18 cellular contexts compared by ENCODE assay signal in the genomic region with DNA sequence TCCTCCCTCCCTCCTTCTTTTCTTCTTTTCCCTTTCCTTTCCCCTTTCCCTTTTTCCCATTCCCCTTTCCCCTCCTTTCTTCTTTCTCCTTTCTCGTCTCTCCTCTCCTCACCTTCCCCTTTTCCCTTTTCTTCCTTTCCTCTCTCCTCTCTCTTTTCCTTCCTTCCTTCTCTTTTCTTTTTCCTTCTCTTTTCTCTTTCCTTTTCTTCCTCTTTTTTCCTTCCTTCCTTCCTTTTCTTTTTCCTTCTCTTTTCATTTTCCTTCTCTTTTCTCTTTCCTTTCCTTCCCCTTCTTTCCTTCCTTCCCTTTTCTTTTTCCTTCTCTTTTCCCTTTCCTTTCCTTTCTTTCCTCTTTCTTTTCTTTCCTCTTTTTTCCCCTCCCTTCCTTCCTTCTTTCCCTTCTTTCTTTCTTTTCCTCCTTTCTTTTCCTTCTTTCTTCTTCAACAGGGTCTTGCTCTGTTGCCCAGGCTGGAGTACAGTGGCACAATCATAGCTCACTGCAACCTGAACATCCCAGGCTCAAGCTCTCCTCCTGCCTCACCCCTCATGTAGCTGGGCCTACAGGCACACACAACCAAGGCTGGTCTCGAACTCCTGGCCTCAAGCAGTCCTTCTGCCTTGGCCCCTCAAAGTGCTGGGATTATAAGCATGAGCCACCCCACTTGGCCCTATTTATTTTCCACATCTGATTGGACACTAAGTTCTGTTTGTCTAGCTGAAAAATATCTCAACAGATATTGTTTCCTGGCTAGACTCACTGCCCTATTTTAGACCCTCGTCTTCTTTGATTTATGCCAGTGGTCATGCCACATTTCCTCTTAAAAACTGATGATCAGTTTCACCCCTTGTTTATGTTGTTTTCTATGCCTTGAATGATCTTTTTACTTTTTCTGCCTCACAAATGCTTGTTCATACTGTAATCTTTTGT. TPM values are rescaled to one million over a fixed set of nuclear protein-coding genes. Genes with fewer than 3 reads are reported as not detected.
DNase-seq lines count a peak whose midpoint lies in the region; ATAC-seq and TF ChIP-seq lines count a peak whose summit lies in the region.
"Had no signal": no experiment of that assay in that cellular context is flagged by ENCODE, and none has a peak within 500 bp of the region (broad histone marks: within the 10 kb centered on the region; RNA-seq: fewer than 3 reads in every experiment).

No MANE protein-coding gene starts in this region.

- H3K27ac ChIP-seq in mammary epithelial cell (ENCODE audit: insufficient read depth, low read depth, low read length), result no peak overlapping the region
- H3K27ac ChIP-seq in lower lobe of right lung, result peak overlapping the region; percentile 12
- H3K27ac ChIP-seq in upper lobe of right lung, result peak overlapping the region; percentile 26
- H3K27ac ChIP-seq: Peyer's patch had no signal

- no peak overlapping the region for H2AFZ ChIP-seq in mammary epithelial cell (ENCODE audit: low read depth, low read length)

- no peaks in the 10 kb centered on the region for H3K9me3 Mint-ChIP-seq in MCF 10A (ENCODE audit: unreplicated experiment)
- H3K9me3 Mint-ChIP-seq in WTC11, result peaks cover 3% of the 10 kb centered on the region; the same call in 1 of the 2 replicates
- H3K9me3 Mint-ChIP-seq in stimulated activated naive CD8-positive, alpha-beta T cell treated with anti-CD3 and anti-CD28 coated beads, Interleukin-15, amount 100 ng/mL, for 72 hours, result no peaks in the 10 kb centered on the region
- H3K9me3 Mint-ChIP-seq: CD4-positive, alpha-beta T cell had no signal

- BruUV-seq in MCF 10A (replicated peaks; lab: Mats Ljungman, UMichigan) (no TSS peak), mammary epithelial cell (replicated peaks; lab: Mats Ljungman, UMichigan) (no TSS peak)

- 100% methylated on average over 2 of the region's 3 CpGs for WGBS in mammary epithelial cell (ENCODE audit: low coverage, missing lambda C conversion rate)

- H3K4me3 Mint-ChIP-seq in MCF 10A (ENCODE audit: unreplicated experiment) (no peak overlapping the region), WTC11 (no peak overlapping the region)
- H3K4me3 Mint-ChIP-seq in stimulated activated naive CD8-positive, alpha-beta T cell treated with anti-CD3 and anti-CD28 coated beads, Interleukin-15, amount 100 ng/mL, for 72 hours, result no peak overlapping the region
- H3K4me3 Mint-ChIP-seq: CD4-positive, alpha-beta T cell had no signal

- H3K4me1 ChIP-seq in mammary epithelial cell (ENCODE audit: insufficient read depth, low read length), result peaks cover 41% of the 10 kb centered on the region
- H3K4me1 ChIP-seq in lower lobe of right lung, result peaks cover 72% of the 10 kb centered on the region
- peaks cover 80% of the 10 kb centered on the region for H3K4me1 ChIP-seq in upper lobe of right lung

- H3K9me3 ChIP-seq in mammary epithelial cell (replicated peaks; ENCODE audit: insufficient read depth, low read length) (no peaks in the 10 kb centered on the region), lower lobe of right lung (no peaks in the 10 kb centered on the region), upper lobe of right lung (no peaks in the 10 kb centered on the region)
- H3K9me3 ChIP-seq: Peyer's patch had no signal

- H3K27me3 Mint-ChIP-seq in MCF 10A (ENCODE audit: insufficient read depth, unreplicated experiment) (no peaks in the 10 kb centered on the region), WTC11 (ENCODE audit: low read depth) (no peaks in the 10 kb centered on the region)
- H3K27me3 Mint-ChIP-seq in stimulated activated naive CD8-positive, alpha-beta T cell treated with anti-CD3 and anti-CD28 coated beads, Interleukin-15, amount 100 ng/mL, for 72 hours, result peaks cover 10% of the 10 kb centered on the region

- CTCF ChIA-PET in MCF 10A (lab: Yijun Ruan, JAX) (no interaction called here), mammary epithelial cell (lab: Charles Lee; ENCODE audit: low non-redundant PET) (no interaction called here), WTC11 (lab: Charles Lee) (no interaction called here)

- H3K4me1 Mint-ChIP-seq in MCF 10A (ENCODE audit: insufficient read depth, unreplicated experiment) (peaks cover 50% of the 10 kb centered on the region), WTC11 (peaks cover 73% of the 10 kb centered on the region)
- no peaks in the 10 kb centered on the region for H3K4me1 Mint-ChIP-seq in stimulated activated naive CD8-positive, alpha-beta T cell treated with anti-CD3 and anti-CD28 coated beads, Interleukin-15, amount 100 ng/mL, for 72 hours

- H3K4me2 ChIP-seq in mammary epithelial cell (ENCODE audit: insufficient read depth, low read depth, low read length), result no peak overlapping the region

- H3K36me3 Mint-ChIP-seq in MCF 10A (ENCODE audit: insufficient read depth, unreplicated experiment), result no peaks in the 10 kb centered on the region
- H3K36me3 Mint-ChIP-seq in WTC11, result peaks cover 3% of the 10 kb centered on the region; the same call in 1 of the 2 replicates

- no peak for DNase-seq in MCF 10A (ENCODE audit: unreplicated experiment)
- DNase-seq in mammary epithelial cell, result no peak
- no peak for DNase-seq in WTC11 (ENCODE audit: low spot score)
- no peak for DNase-seq in lower lobe of right lung
- DNase-seq in upper lobe of right lung, result no peak
- no peak for DNase-seq in sciatic nerve (ENCODE audit: low spot score)
- DNase-seq in stimulated activated naive CD8-positive, alpha-beta T cell treated with anti-CD3 and anti-CD28 coated beads, Interleukin-15, amount 100 ng/mL, for 72 hours, result no peak
- DNase-seq: CD4-positive, alpha-beta T cell; DMS79 treated with DMSO at 0.1 percent for 48 hours; GOT3; Kasumi-1; NCI-H1930; NCI-H2171; NCI-H446 treated with DMSO at 0.1 percent for 48 hours; NCI-H774; Peyer's patch; SHP77 had no signal

- in situ Hi-C loops in mammary epithelial cell (cut with MboI; ENCODE audit: low sequenced_read_pairs in 2 of 2), result no loop called here

- ATAC-seq in WTC11, result no peak
- no peak for ATAC-seq in lower lobe of right lung
- ATAC-seq in upper lobe of right lung, result no peak
- ATAC-seq in sciatic nerve, result no peak
- ATAC-seq in SK-N-SH treated with all-trans-retinoic acid at 6 μM for 48 hours, result no peak
- no peak for ATAC-seq in stimulated activated naive CD8-positive, alpha-beta T cell treated with anti-CD3 and anti-CD28 coated beads, Interleukin-15, amount 100 ng/mL, for 72 hours

- no peak overlapping the region for H3K9ac ChIP-seq in mammary epithelial cell (ENCODE audit: insufficient read depth, low read length)

- intact Hi-C loops in MCF 10A (cut with micrococcal nuclease), result no loop called here
- intact Hi-C loops in mammary epithelial cell (cut with micrococcal nuclease), result no loop called here
- intact Hi-C loops in lower lobe of right lung (cut with DNase I), result no loop called here
- intact Hi-C loops in upper lobe of right lung (cut with DNase I), result no loop called here
- intact Hi-C loops in sciatic nerve (cut with DNase I), result no loop called here

- dilution Hi-C loops in mammary epithelial cell (cut with HindIII; ENCODE audit: low sequenced_read_pairs), result no loop called here

- H3K79me2 ChIP-seq in mammary epithelial cell (ENCODE audit: insufficient read depth, low read length), result peaks cover 94% of the 10 kb centered on the region

- no peaks in the 10 kb centered on the region for H4K20me1 ChIP-seq in mammary epithelial cell (ENCODE audit: insufficient read depth, low read length)

- H3K36me3 ChIP-seq in mammary epithelial cell (ENCODE audit: insufficient read depth, low read length), result no peaks in the 10 kb centered on the region
- no peaks in the 10 kb centered on the region for H3K36me3 ChIP-seq in lower lobe of right lung
- no peaks in the 10 kb centered on the region for H3K36me3 ChIP-seq in upper lobe of right lung
- H3K36me3 ChIP-seq: Peyer's patch had no signal

- H3K27me3 ChIP-seq in mammary epithelial cell (ENCODE audit: insufficient read depth, low read length) (no peaks in the 10 kb centered on the region), lower lobe of right lung (ENCODE audit: low read depth) (no peaks in the 10 kb centered on the region), upper lobe of right lung (no peaks in the 10 kb centered on the region)
- H3K27me3 ChIP-seq: Peyer's patch had no signal

- peak overlapping the region; percentile 37 for H3K27ac Mint-ChIP-seq in MCF 10A (ENCODE audit: low read depth, unreplicated experiment)
- peak overlapping the region; percentile 47 for H3K27ac Mint-ChIP-seq in WTC11
- no peak overlapping the region for H3K27ac Mint-ChIP-seq in stimulated activated naive CD8-positive, alpha-beta T cell treated with anti-CD3 and anti-CD28 coated beads, Interleukin-15, amount 100 ng/mL, for 72 hours
- H3K27ac Mint-ChIP-seq: CD4-positive, alpha-beta T cell had no signal

- no peak overlapping the region for H3K4me3 ChIP-seq in mammary epithelial cell (replicated peaks in 1 of 3; ENCODE audit: insufficient read depth in 1 of 3, low read depth in 2 of 3, low read length in 3 of 3)
- H3K4me3 ChIP-seq in lower lobe of right lung, result no peak overlapping the region
- H3K4me3 ChIP-seq in upper lobe of right lung, result no peak overlapping the region
- H3K4me3 ChIP-seq: Peyer's patch had no signal

- TF ChIP-seq CTCF in MCF 10A (IDR thresholded peaks at IDR 0.05; ENCODE audit: unreplicated experiment) (no peak), mammary epithelial cell (conservative IDR thresholded peaks at IDR 0.05 in 1 of 2, IDR thresholded peaks at IDR 0.05 in 1 of 2; ENCODE audit: extremely low read depth in 1 of 2, insufficient read depth in 1 of 2, low read depth in 1 of 2, low read length in 2 of 2) (no peak), WTC11 (IDR thresholded peaks at IDR 0.05) (no peak), lower lobe of right lung (IDR thresholded peaks at IDR 0.05) (no peak), upper lobe of right lung (IDR thresholded peaks at IDR 0.05) (no peak)

- POLR2A ChIA-PET in MCF 10A (lab: Yijun Ruan, JAX), result interaction anchor here (1.2 kb wide), 1 partner anchor 15 kb away, joined by 3 read pairs; no protein-coding TSS in a partner anchor
- POLR2A ChIA-PET in WTC11 (lab: Charles Lee), result no interaction called here

TF ChIP-seq in WTC11, 78 proteins besides CTCF, POLR2A, EP300 and RAD21 (continues in another document):
- no peak for TF ChIP-seq ZNF232 (CRISPR knock-in tag; IDR thresholded peaks at IDR 0.05)

TF ChIP-seq in SK-N-SH treated with all-trans-retinoic acid at 6 μM for 48 hours, 23 proteins besides CTCF, POLR2A, EP300 and RAD21:
- TF ChIP-seq ZNF70 (CRISPR knock-in tag; IDR thresholded peaks at IDR 0.05) (no peak), ZC3H10 (CRISPR knock-in tag; IDR thresholded peaks at IDR 0.05) (no peak), ARNTL (CRISPR knock-in tag; IDR thresholded peaks at IDR 0.05; ENCODE audit: borderline replicate concordance, low read depth) (no peak)

RNA-seq across cellular contexts. Expression of a gene that starts 57.1 kb away (rescaled TPM):
- total RNA-seq in MCF 10A (2022) (188 and 197 TPM in 2 replicates), mammary epithelial cell (100 to 1,000 TPM; 304 to 440 TPM), WTC11 (2021) (214 to 327 TPM (median 222 TPM) in 3 replicates), lower lobe of right lung (506 TPM), upper lobe of right lung (814 TPM), sciatic nerve (322 TPM)
- 46.4 TPM for polyA plus RNA-seq in mammary epithelial cell
- polyA minus RNA-seq in mammary epithelial cell, result 258 TPM

Comparison
In these comparisons a context has a peak if more than half of its experiments do, and no peak if none do; other contexts are left out.
1. H3K27ac Mint-ChIP-seq: peak in MCF 10A (single experiment) and WTC11 (single experiment); none in stimulated activated naive CD8-positive, alpha-beta T cell treated with anti-CD3 and anti-CD28 coated beads, Interleukin-15, amount 100 ng/mL, for 72 hours (0 of 2).